Comparison of ENCODE assay signal across 11 cellular contexts in the genomic region with DNA sequence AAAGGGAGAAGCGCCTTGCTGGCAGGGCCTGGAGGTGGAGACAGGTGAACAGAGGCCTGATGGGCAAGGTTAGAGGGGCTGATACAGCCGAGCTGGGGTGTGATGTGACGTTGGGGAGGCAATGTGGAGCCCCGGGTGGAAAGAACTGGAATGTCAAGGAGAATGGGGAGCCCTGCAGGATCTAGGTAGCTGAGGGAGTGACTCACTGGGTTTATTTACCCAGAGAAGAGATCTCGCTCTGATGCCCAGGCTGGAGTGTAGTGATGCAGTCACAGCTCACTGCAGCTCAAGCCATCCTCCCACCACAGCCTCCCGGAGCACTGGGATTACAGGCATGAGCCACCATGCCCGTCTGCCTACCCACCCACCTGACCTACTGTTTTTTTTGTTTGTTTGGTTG. TPM values are rescaled to one million over a fixed set of nuclear protein-coding genes. Genes with fewer than 3 reads are reported as not detected.
DNase-seq lines count a peak whose midpoint lies in the region; TF ChIP-seq lines count a peak whose summit lies in the region.
"Had no signal": no experiment of that assay in that cellular context is flagged by ENCODE, and none has a peak within 500 bp of the region (broad histone marks: within the 10 kb centered on the region; RNA-seq: fewer than 3 reads in every experiment).

No MANE protein-coding gene starts in this region.

- H3K27ac Mint-ChIP-seq in T-helper 1 cell treated with Interleukin-12 subunit alpha and Interleukin-12 subunit beta and Interleukin-4 antibody, amounts not matched to agents 30 μg/mL and 1 μg/mL, for 36 hours = no peak overlapping the region
- peak overlapping the region; percentile 59 for H3K27ac Mint-ChIP-seq in HFFc6
- H3K27ac Mint-ChIP-seq in nephron = peak overlapping the region in 2 of 3 experiments; percentile 14 to 31

- CTCF ChIA-PET in GM10248 (lab: Yijun Ruan, JAX) = interaction anchor here (0.8 to 2.7 kb wide), 2 partner anchors 10 to 12 kb away, joined by 3 to 13 read pairs; no protein-coding TSS in a partner anchor

- DNase-seq in T-helper 1 cell (no peak), HFFc6 (peak; percentile 49), astrocyte of the spinal cord (ENCODE audit: low read depth, low spot score) (peak; percentile 18), NCI-H510A (lab: John Stamatoyannopoulos, UW) (no peak), GM10248 (ENCODE audit: extremely low spot score) (no peak), DMS114 treated with DMSO at 0.1 percent for 48 hours (lab: John Stamatoyannopoulos, UW; ENCODE audit: unreplicated experiment) (no peak)
- DNase-seq: activated CD4-positive, alpha-beta T cell treated with anti-CD3 and anti-CD28 coated beads, Interleukin-2, amount 50 U/mL, for 48 hours; dermis blood vessel endothelial cell; DMS153 had no signal

- no peak for TF ChIP-seq CTCF in HFFc6 (IDR thresholded peaks at IDR 0.05)
- no peak for TF ChIP-seq CTCF in astrocyte of the spinal cord (IDR thresholded peaks at IDR 0.05; ENCODE audit: low read depth, low read length)
- TF ChIP-seq CTCF in nephron (IDR thresholded peaks at IDR 0.05; ENCODE audit: unreplicated experiment in 3 of 3) = no peak
- TF ChIP-seq CTCF in GM10248 (IDR thresholded peaks at IDR 0.05; ENCODE audit: control extremely low read depth, extremely low read depth, low read depth, missing control alignments) = no peak

- peaks cover 2% of the 10 kb centered on the region for H3K36me3 Mint-ChIP-seq in T-helper 1 cell treated with Interleukin-12 subunit alpha and Interleukin-12 subunit beta and Interleukin-4 antibody, amounts not matched to agents 30 μg/mL and 1 μg/mL, for 36 hours (ENCODE audit: low read depth)
- H3K36me3 Mint-ChIP-seq in HFFc6 (ENCODE audit: low read depth) (peaks cover 4% of the 10 kb centered on the region; the same call in 1 of the 2 replicates), nephron (ENCODE audit: low read depth) (no peaks in the 10 kb centered on the region)

- POLR2A ChIA-PET in GM10248 (lab: Yijun Ruan, JAX) = no interaction called here

- no peaks in the 10 kb centered on the region for H3K27me3 Mint-ChIP-seq in T-helper 1 cell treated with Interleukin-12 subunit alpha and Interleukin-12 subunit beta and Interleukin-4 antibody, amounts not matched to agents 30 μg/mL and 1 μg/mL, for 36 hours (ENCODE audit: low read depth)
- H3K27me3 Mint-ChIP-seq in HFFc6 (ENCODE audit: insufficient read depth) (peaks cover 4% of the 10 kb centered on the region; the same call in 1 of the 2 replicates), nephron (ENCODE audit: low read depth) (peaks cover 5% of the 10 kb centered on the region)

- in situ Hi-C loops in astrocyte of the spinal cord (cut with HindIII; ENCODE audit: low sequenced_read_pairs) = no loop called here

- H3K4me1 Mint-ChIP-seq in T-helper 1 cell treated with Interleukin-12 subunit alpha and Interleukin-12 subunit beta and Interleukin-4 antibody, amounts not matched to agents 30 μg/mL and 1 μg/mL, for 36 hours (ENCODE audit: low read depth) = peaks cover 5% of the 10 kb centered on the region
- peaks cover 28% of the 10 kb centered on the region for H3K4me1 Mint-ChIP-seq in HFFc6 (ENCODE audit: low read depth)
- H3K4me1 Mint-ChIP-seq in nephron = peaks cover 19% of the 10 kb centered on the region

- no peaks in the 10 kb centered on the region for H3K9me3 Mint-ChIP-seq in T-helper 1 cell treated with Interleukin-12 subunit alpha and Interleukin-12 subunit beta and Interleukin-4 antibody, amounts not matched to agents 30 μg/mL and 1 μg/mL, for 36 hours
- H3K9me3 Mint-ChIP-seq in HFFc6 (no peaks in the 10 kb centered on the region), nephron (no peaks in the 10 kb centered on the region)

- H3K4me3 ChIP-seq in astrocyte of the spinal cord (ENCODE audit: low read depth, low read length) = no peak overlapping the region

- peak overlapping the region; percentile 0 for H3K4me3 Mint-ChIP-seq in T-helper 1 cell treated with Interleukin-12 subunit alpha and Interleukin-12 subunit beta and Interleukin-4 antibody, amounts not matched to agents 30 μg/mL and 1 μg/mL, for 36 hours
- H3K4me3 Mint-ChIP-seq in HFFc6 (peak overlapping the region; percentile 10; the same call in 1 of the 2 replicates), nephron (peak overlapping the region; percentile 70 to 86 (median 82))

RNA-seq across cellular contexts. Expression of a gene that starts 1.9 kb away (rescaled TPM):
- total RNA-seq in HFFc6 (2021; fragmentation: NEBNext Ultra II Directional; extraction: Animal tissue kit (Norgen Biotek cat#: 25700)) = 100 to 1,000 TPM; 315 to 413 (median 347) TPM

RNA-seq across cellular contexts. Expression of a gene that starts 10.7 kb away (rescaled TPM):
- total RNA-seq in HFFc6 (2021; fragmentation: NEBNext Ultra II Directional; extraction: Animal tissue kit (Norgen Biotek cat#: 25700)) = under 1 TPM in 3 of 6 experiments, not detected in 3; 0.26 to 0.64 (median 0.54) TPM
- total RNA-seq: dermis blood vessel endothelial cell had no signal

RNA-seq across cellular contexts. Expression of a gene that starts 36.5 kb away (rescaled TPM):
- total RNA-seq in HFFc6 (2021; fragmentation: NEBNext Ultra II Directional; extraction: Animal tissue kit (Norgen Biotek cat#: 25700)) = 10 to 100 TPM; 54.2 to 63.7 (median 58.1) TPM

Comparison
In these comparisons a context has a peak if more than half of its experiments do, and no peak if none do; other contexts are left out.
1. H3K4me3 Mint-ChIP-seq: peak in every context shown above with its lines; median percentile 82 in nephron; 10 in HFFc6; 0 in T-helper 1 cell treated with Interleukin-12 subunit alpha and Interleukin-12 subunit beta and Interleukin-4 antibody, amounts not matched to agents 30 μg/mL and 1 μg/mL, for 36 hours.
2. DNase-seq: peak in HFFc6 (single experiment) and astrocyte of the spinal cord (single experiment); none in T-helper 1 cell (0 of 5), NCI-H510A (single experiment), GM10248 (single experiment) and DMS114 treated with DMSO at 0.1 percent for 48 hours (single experiment).